In genomic region chr6:125919618-125920017, GRCh38 we compare ENCODE assay signal across 8 cellular contexts. TPM values are rescaled to one million over a fixed set of nuclear protein-coding genes. Genes with fewer than 3 reads are reported as not detected.
A peak's percentile ranks its signal among the peaks of the same experiment; 100 is the strongest.
DNase-seq lines count a peak whose midpoint lies in the region; ATAC-seq and TF ChIP-seq lines count a peak whose summit lies in the region.

No MANE protein-coding gene starts in this region.

- H4K5ac ChIP-seq in IMR-90 (ENCODE audit: low read depth, low read length), result no peak overlapping the region

- H3K14ac ChIP-seq in IMR-90 (replicated peaks; ENCODE audit: low read depth, low read length), result 0 out of 2 replicates have a peak overlapping the region, but pooled peaks have one; percentile 77

- ATAC-seq in GM19035 (IDR thresholded peaks at IDR 0.05; ENCODE audit: unreplicated experiment) (peak; percentile 34), IMR-90 (ENCODE audit: low read depth) (no peak)

- BruUV-seq in IMR-90 (replicated peaks; lab: Mats Ljungman, UMichigan), result TSS peak; percentile 90

- no peak overlapping the region for H4K91ac ChIP-seq in IMR-90 (ENCODE audit: insufficient read depth, low read depth, low read length)

- H2BK15ac ChIP-seq in IMR-90 (ENCODE audit: low read depth, low read length), result 0 out of 3 replicates have a peak overlapping the region, but pooled peaks have one; percentile 88

- no peak overlapping the region; the same call in 1 of the 2 replicates for H3K9ac ChIP-seq in IMR-90 (ENCODE audit: low read depth, low read length)
- peak overlapping the region; percentile 59 to 86 for H3K9ac ChIP-seq in colonic mucosa (ENCODE audit: low read depth in 2 of 2, low read length in 2 of 2)
- no peak overlapping the region for H3K9ac ChIP-seq in rectal smooth muscle tissue (ENCODE audit: low read length)

- no peak overlapping the region for H2BK20ac ChIP-seq in IMR-90 (ENCODE audit: low read depth, low read length)

- H3K4me1 ChIP-seq in IMR-90 (ENCODE audit: control insufficient read depth, insufficient read depth, low read length) (peaks cover 5% of the 10 kb centered on the region), colonic mucosa (peaks cover 8% of the 10 kb centered on the region), rectal smooth muscle tissue (ENCODE audit: control insufficient read depth, insufficient read depth, low read length) (no peaks in the 10 kb centered on the region)

- no peak overlapping the region for H3K23ac ChIP-seq in IMR-90 (ENCODE audit: low read depth, low read length)

- no peak overlapping the region for H2BK120ac ChIP-seq in IMR-90 (ENCODE audit: low read depth, low read length)

- H3K36me3 ChIP-seq in IMR-90 (ENCODE audit: control insufficient read depth, insufficient read depth, low read length) (peaks cover 22% of the 10 kb centered on the region), colonic mucosa (no peaks in the 10 kb centered on the region), rectal smooth muscle tissue (ENCODE audit: control insufficient read depth, insufficient read depth, low read length) (peaks cover 8% of the 10 kb centered on the region)

- H3K18ac ChIP-seq in IMR-90 (ENCODE audit: low read depth, low read length), result no peak overlapping the region

- DNase-seq in IMR-90 (no peak), colonic mucosa (no peak), epidermal melanocyte (ENCODE audit: insufficient read length, low spot score) (no peak), KG1 (lab: John Stamatoyannopoulos, UW) (no peak), SIG-M5 (lab: John Stamatoyannopoulos, UW) (no peak), putamen (ENCODE audit: low spot score) (no peak)

- peak overlapping the region; percentile 74; the same call in 1 of the 2 replicates for H3K4ac ChIP-seq in IMR-90 (ENCODE audit: low read depth, low read length)

- H3K79me1 ChIP-seq in IMR-90 (ENCODE audit: low read depth in 1 of 2, low read length in 2 of 2), result no peaks in the 10 kb centered on the region

- H3K4me3 ChIP-seq in IMR-90 (ENCODE audit: insufficient read depth, low read depth, low read length) (no peak overlapping the region), colonic mucosa (peak overlapping the region; percentile 32), rectal smooth muscle tissue (ENCODE audit: low read length) (peak overlapping the region; percentile 56)

- TF ChIP-seq RAD21 in IMR-90 (IDR thresholded peaks at IDR 0.05; ENCODE audit: low read length), result no peak

- dilution Hi-C loops in IMR-90 (cut with HindIII; ENCODE audit: low sequenced_read_pairs, unreplicated experiment), result no loop called here

- H4K8ac ChIP-seq in IMR-90 (ENCODE audit: low read depth in 2 of 2, low read length in 2 of 2), result peak overlapping the region; percentile 43 to 64; a peak in 2 of 4 replicates

- POLR2A ChIA-PET in IMR-90 (lab: Charles Lee; ENCODE audit: unreplicated experiment), result no interaction called here

- no peak for TF ChIP-seq POLR2A in IMR-90 (IDR thresholded peaks at IDR 0.05; ENCODE audit: low read depth, low read length)

- no peak overlapping the region for H2BK5ac ChIP-seq in IMR-90 (ENCODE audit: low read depth, low read length, poor library complexity, severe bottlenecking)

- intact Hi-C loops in IMR-90 (cut with micrococcal nuclease), result no loop called here
- intact Hi-C loops in colonic mucosa (cut with DNase I), result no loop called here

- peaks cover 16% of the 10 kb centered on the region for H3K9me1 ChIP-seq in IMR-90 (ENCODE audit: insufficient read depth, low read length)

- in situ Hi-C loops in IMR-90 (cut with MboI; ENCODE audit: low sequenced_read_pairs), result no loop called here

- no peak overlapping the region for H2AK9ac ChIP-seq in IMR-90 (replicated peaks; ENCODE audit: low read depth, low read length, poor library complexity)

- no peaks in the 10 kb centered on the region for H3K9me3 ChIP-seq in IMR-90 (ENCODE audit: control insufficient read depth, insufficient read depth, low read length)
- no peaks in the 10 kb centered on the region for H3K9me3 ChIP-seq in colonic mucosa

- no peak for TF ChIP-seq CTCF in IMR-90 (conservative IDR thresholded peaks at IDR 0.05; ENCODE audit: low read depth, low read length)
- no peak for TF ChIP-seq CTCF in colonic mucosa (IDR thresholded peaks at IDR 0.05)

- H2AK5ac ChIP-seq in IMR-90 (ENCODE audit: low read depth, low read length), result no peak overlapping the region

- peak overlapping the region; percentile 46; the same call in 1 of the 2 replicates for H3K56ac ChIP-seq in IMR-90 (ENCODE audit: extremely low read depth, insufficient read depth, low read length)

- H2AFZ ChIP-seq in IMR-90 (replicated peaks; ENCODE audit: low read length, poor library complexity), result no peak overlapping the region

- H4K20me1 ChIP-seq in IMR-90 (ENCODE audit: insufficient read depth, low read length), result no peaks in the 10 kb centered on the region

- H3K27me3 ChIP-seq in IMR-90 (ENCODE audit: control insufficient read depth, insufficient read depth, low read length) (no peaks in the 10 kb centered on the region), colonic mucosa (no peaks in the 10 kb centered on the region), rectal smooth muscle tissue (ENCODE audit: control insufficient read depth, insufficient read depth, low read length) (no peaks in the 10 kb centered on the region)

- peak overlapping the region; percentile 79 for H3K4me2 ChIP-seq in IMR-90 (ENCODE audit: low read depth, low read length)

- CTCF ChIA-PET in IMR-90 (lab: Yijun Ruan, JAX), result no interaction called here

- WGBS in IMR-90 (ENCODE audit: extremely low coverage in 2 of 2, insufficient read length in 1 of 2), 2 experiments, result no CpG with 5 or more reads among the region's 3 CpGs

- H3K27ac ChIP-seq in IMR-90 (ENCODE audit: insufficient read depth, low read length) (no peak overlapping the region), colonic mucosa (peak overlapping the region; percentile 84), rectal smooth muscle tissue (ENCODE audit: low read depth, low read length) (no peak overlapping the region)

TF ChIP-seq in IMR-90, 13 proteins besides CTCF, POLR2A, EP300 and RAD21:
- TF ChIP-seq MAFK (IDR thresholded peaks at IDR 0.05; ENCODE audit: low read depth, low read length) (no peak), CHD1 (IDR thresholded peaks at IDR 0.05; ENCODE audit: low read depth, low read length) (no peak), CEBPB (IDR thresholded peaks at IDR 0.05; ENCODE audit: low read depth, low read length) (no peak), SMC3 (IDR thresholded peaks at IDR 0.05; ENCODE audit: low read depth, low read length) (no peak), MXI1 (IDR thresholded peaks at IDR 0.05; ENCODE audit: borderline replicate concordance, low read depth, low read length) (no peak), RCOR1 (IDR thresholded peaks at IDR 0.05; ENCODE audit: insufficient replicate concordance, low read length) (no peak), BHLHE40 (IDR thresholded peaks at IDR 0.05; ENCODE audit: low read depth, low read length) (no peak), NFE2L2 (IDR thresholded peaks at IDR 0.05; ENCODE audit: low read depth, low read length) (no peak), MAZ (IDR thresholded peaks at IDR 0.05; ENCODE audit: borderline replicate concordance, low read depth, low read length) (no peak), RFX5 (IDR thresholded peaks at IDR 0.05; ENCODE audit: low read depth, low read length) (no peak), USF2 (IDR thresholded peaks at IDR 0.05; ENCODE audit: low read depth, low read length) (no peak), FOS (IDR thresholded peaks at IDR 0.05; ENCODE audit: low read depth, low read length) (no peak)
- TF ChIP-seq, protein P1, sequence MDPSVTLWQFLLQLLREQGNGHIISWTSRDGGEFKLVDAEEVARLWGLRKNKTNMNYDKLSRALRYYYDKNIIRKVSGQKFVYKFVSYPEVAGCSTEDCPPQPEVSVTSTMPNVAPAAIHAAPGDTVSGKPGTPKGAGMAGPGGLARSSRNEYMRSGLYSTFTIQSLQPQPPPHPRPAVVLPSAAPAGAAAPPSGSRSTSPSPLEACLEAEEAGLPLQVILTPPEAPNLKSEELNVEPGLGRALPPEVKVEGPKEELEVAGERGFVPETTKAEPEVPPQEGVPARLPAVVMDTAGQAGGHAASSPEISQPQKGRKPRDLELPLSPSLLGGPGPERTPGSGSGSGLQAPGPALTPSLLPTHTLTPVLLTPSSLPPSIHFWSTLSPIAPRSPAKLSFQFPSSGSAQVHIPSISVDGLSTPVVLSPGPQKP (IDR thresholded peaks at IDR 0.05; ENCODE audit: borderline replicate concordance, low read depth, low read length), result no peak
TF ChIP-seq in IMR-90: peak in this region for 0.

RNA-seq across cellular contexts. Expression of gene HINT3, which starts 37.0 kb away (rescaled TPM):
- 6.5 and 9.4 TPM in 2 replicates for total RNA-seq in IMR-90 (2012; rRNA removed)
- polyA plus RNA-seq in IMR-90 (2012; rRNA removed), result 2.3 and 3.4 TPM in 2 replicates
- 2.0 and 2.6 TPM in 2 replicates for polyA plus RNA-seq in IMR-90 (2012; cell fraction: cytosol; rRNA removed)
- polyA plus RNA-seq in IMR-90 (2012; cell fraction: nucleus; rRNA removed; ENCODE audit: low replicate concordance), result 0.77 and 1.2 TPM in 2 replicates
- total RNA-seq in colonic mucosa, result 10 to 100 TPM; 17.1 to 38.5 TPM

Comparison
In these comparisons a context has a peak if more than half of its experiments do, and no peak if none do; other contexts are left out.
1. H3K9ac ChIP-seq: peak in colonic mucosa (2 of 2); none in IMR-90 (single experiment) and rectal smooth muscle tissue (single experiment).